In the genomic region with DNA sequence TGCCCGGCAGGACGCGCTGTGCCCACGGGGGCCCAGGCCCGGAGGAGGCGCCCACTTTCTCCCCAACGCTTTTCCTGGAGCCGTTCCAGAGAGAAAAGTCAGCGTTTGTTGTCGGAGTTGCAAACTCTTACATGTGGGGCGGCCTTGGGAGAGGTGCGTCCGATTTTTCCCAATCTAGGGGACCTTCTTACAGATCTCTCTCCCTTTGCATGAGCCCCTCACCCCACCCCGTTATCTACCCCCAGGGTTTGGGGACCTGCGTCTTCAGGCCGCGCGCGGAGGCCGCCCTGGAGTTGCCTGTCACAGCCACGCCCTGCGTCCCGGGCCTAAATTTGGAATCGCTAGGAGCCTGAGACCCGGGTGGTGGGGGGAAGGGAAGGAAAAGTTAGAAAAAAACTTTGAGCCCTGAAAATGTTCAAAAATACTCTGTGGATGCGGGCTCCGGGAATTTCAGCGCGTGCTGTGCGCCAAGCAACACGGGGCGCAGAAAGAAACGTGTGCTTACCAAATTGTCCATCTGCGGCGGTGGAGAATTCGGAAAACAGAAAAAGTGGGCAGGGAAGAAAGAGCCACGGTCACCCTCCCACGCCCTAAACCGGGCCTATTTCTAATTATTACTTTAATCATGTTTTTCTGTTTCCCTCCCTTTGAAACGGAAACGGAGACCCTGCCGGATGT, we compare ENCODE assay signal across 8 cellular contexts. TPM values are rescaled to one million over a fixed set of nuclear protein-coding genes. Genes with fewer than 3 reads are reported as not detected.
DNase-seq lines count a peak whose midpoint lies in the region; ATAC-seq and TF ChIP-seq lines count a peak whose summit lies in the region.

No MANE protein-coding gene starts in this region.

- H3K27ac ChIP-seq in OCI-LY1 (ENCODE audit: low read depth, low read length, poor library complexity, severe bottlenecking) (peak overlapping the region; percentile 48), colonic mucosa (peak overlapping the region; percentile 89)

- H3K4me3 ChIP-seq in OCI-LY1 (ENCODE audit: low read depth, low read length, poor library complexity, severe bottlenecking) (peak overlapping the region; percentile 77), colonic mucosa (peak overlapping the region; percentile 86)

- peak; percentile 61 for DNase-seq in stimulated activated CD4-positive, alpha-beta T cell treated with anti-CD3 and anti-CD28 coated beads, Interleukin-15, amount 100 ng/mL, for 24 hours
- DNase-seq in stimulated activated CD4-positive, alpha-beta T cell treated with anti-CD3 and anti-CD28 coated beads, Interleukin-12 subunit alpha, Interleukin-12 subunit beta, amount 100 ng/mL, for 4 hours: no peak
- DNase-seq in colonic mucosa (peak; percentile 70), memory B cell (ENCODE audit: low spot score in 2 of 2) (no peak), ureter (ENCODE audit: low spot score) (peak; percentile 58), NCI-H2107 treated with DMSO at 0.1 percent for 48 hours (lab: John Stamatoyannopoulos, UW; ENCODE audit: unreplicated experiment) (no peak)

- no peaks in the 10 kb centered on the region for H3K27me3 ChIP-seq in OCI-LY1 (ENCODE audit: insufficient read depth, low read length)
- H3K27me3 ChIP-seq in colonic mucosa: no peaks in the 10 kb centered on the region

- peaks cover 2% of the 10 kb centered on the region for H3K36me3 Mint-ChIP-seq in memory B cell

- H3K4me1 ChIP-seq in OCI-LY1 (ENCODE audit: insufficient read depth, low read length, severe bottlenecking) (peaks cover 39% of the 10 kb centered on the region), colonic mucosa (peaks cover under 1% of the 10 kb centered on the region)

- H3K9me3 ChIP-seq in OCI-LY1 (ENCODE audit: low read length) (no peaks in the 10 kb centered on the region), colonic mucosa (no peaks in the 10 kb centered on the region)

- ATAC-seq in memory B cell (ENCODE audit: low read depth): peak; percentile 2
- no peak for ATAC-seq in GM19397 (IDR thresholded peaks at IDR 0.05; ENCODE audit: unreplicated experiment)

- H3K4me1 Mint-ChIP-seq in memory B cell: peaks cover 31% of the 10 kb centered on the region

- no peaks in the 10 kb centered on the region for H3F3A ChIP-seq in OCI-LY1 (ENCODE audit: insufficient read depth, low read length)

- no peaks in the 10 kb centered on the region for H3K9me3 Mint-ChIP-seq in memory B cell

- TF ChIP-seq CTCF in OCI-LY1 (IDR thresholded peaks at IDR 0.05; ENCODE audit: low read length) (no peak), colonic mucosa (IDR thresholded peaks at IDR 0.05) (no peak)

- no peaks in the 10 kb centered on the region for H4K20me1 ChIP-seq in OCI-LY1 (ENCODE audit: insufficient read depth, low read length)

- H3K27ac Mint-ChIP-seq in memory B cell: peak overlapping the region; percentile 68

- H3K36me3 ChIP-seq in OCI-LY1 (ENCODE audit: insufficient read depth, low read length): no peaks in the 10 kb centered on the region
- H3K36me3 ChIP-seq in colonic mucosa: no peaks in the 10 kb centered on the region

- no peak overlapping the region for H2AFZ ChIP-seq in OCI-LY1 (ENCODE audit: low read length)

- intact Hi-C loops in colonic mucosa (cut with DNase I): no loop called here

- peak overlapping the region; percentile 90 for H3K4me3 Mint-ChIP-seq in memory B cell

- H3K27me3 Mint-ChIP-seq in memory B cell: no peaks in the 10 kb centered on the region

- H3K79me2 ChIP-seq in OCI-LY1 (ENCODE audit: insufficient read depth, low read length): no peaks in the 10 kb centered on the region

- H3K9ac ChIP-seq in OCI-LY1 (ENCODE audit: low read length) (peak overlapping the region; percentile 71), colonic mucosa (ENCODE audit: low read depth in 2 of 2, low read length in 2 of 2) (peak overlapping the region; percentile 86 to 92)

- peak overlapping the region; percentile 68 for H3K4me2 ChIP-seq in OCI-LY1 (ENCODE audit: low read length)

- no peaks in the 10 kb centered on the region for H3K9me2 ChIP-seq in OCI-LY1 (ENCODE audit: low read depth, low read length)

RNA-seq across cellular contexts. Expression of a gene that starts 0.6 kb away (rescaled TPM):
- total RNA-seq in colonic mucosa: 100 to 1,000 TPM; 168 to 202 TPM
- total RNA-seq in ureter: 167 TPM

Comparison
In these comparisons a context has a peak if more than half of its experiments do, and no peak if none do; other contexts are left out.
1. DNase-seq: peak in stimulated activated CD4-positive, alpha-beta T cell treated with anti-CD3 and anti-CD28 coated beads, Interleukin-15, amount 100 ng/mL, for 24 hours (single experiment), colonic mucosa (single experiment) and ureter (single experiment); none in stimulated activated CD4-positive, alpha-beta T cell treated with anti-CD3 and anti-CD28 coated beads, Interleukin-12 subunit alpha, Interleukin-12 subunit beta, amount 100 ng/mL, for 4 hours (single experiment), memory B cell (0 of 2) and NCI-H2107 treated with DMSO at 0.1 percent for 48 hours (single experiment).